In genomic region chr17:38871247-38871991, GRCh38 we compare ENCODE assay signal across 8 cellular contexts. TPM values are rescaled to one million over a fixed set of nuclear protein-coding genes. Genes with fewer than 3 reads are reported as not detected.
DNase-seq lines count a peak whose midpoint lies in the region; ATAC-seq and TF ChIP-seq lines count a peak whose summit lies in the region.

No MANE protein-coding gene starts in this region.

- H2AFZ ChIP-seq in fibroblast of lung (ENCODE audit: low read length) = no peak overlapping the region
- peak overlapping the region; percentile 94 for H2AFZ ChIP-seq in neuronal stem cell (ENCODE audit: low read length)

- no CpG with 5 or more reads among the region's 11 CpGs for WGBS in neuronal stem cell (ENCODE audit: extremely low coverage in 2 of 2, insufficient read length in 2 of 2, insufficient replicate concordance in 1 of 2), 2 donors
- WGBS in thyroid gland, 2 donors = 28 to 37% methylated on average over 11 of the region's 11 CpGs

- H3K9ac ChIP-seq in fibroblast of lung (ENCODE audit: insufficient read depth, low read length) (peak overlapping the region; percentile 61), neuronal stem cell (ENCODE audit: low read depth, low read length, poor library complexity) (no peak overlapping the region)

- peak; percentile 29 for TF ChIP-seq CTCF in GM13976 (IDR thresholded peaks at IDR 0.05; ENCODE audit: borderline replicate concordance, control extremely low read depth, extremely low read depth, insufficient read depth, missing control alignments)
- no peak for TF ChIP-seq CTCF in fibroblast of lung (conservative IDR thresholded peaks at IDR 0.05 in 1 of 2, IDR thresholded peaks at IDR 0.05 in 1 of 2; ENCODE audit: low read depth in 1 of 2, low read length in 2 of 2)
- no peak for TF ChIP-seq CTCF in thyroid gland (IDR thresholded peaks at IDR 0.05)

- peak overlapping the region; percentile 73 for H2AK5ac ChIP-seq in neuronal stem cell (ENCODE audit: low read depth, low read length)

- peak overlapping the region; percentile 99 for H3K4me2 ChIP-seq in fibroblast of lung (ENCODE audit: extremely low read depth, insufficient read depth, low read length)
- peak overlapping the region; percentile 89 for H3K4me2 ChIP-seq in neuronal stem cell (ENCODE audit: insufficient read depth, low read length, poor library complexity, severe bottlenecking)

- intact Hi-C loops in thyroid gland (cut with DNase I) = no loop called here

- H3K14ac ChIP-seq in neuronal stem cell (ENCODE audit: low read length) = no peak overlapping the region

- no peak overlapping the region for H3K4ac ChIP-seq in neuronal stem cell (ENCODE audit: low read length)

- no peak overlapping the region for H2BK15ac ChIP-seq in neuronal stem cell (ENCODE audit: low read length)

- peaks cover 6% of the 10 kb centered on the region for H4K20me1 ChIP-seq in fibroblast of lung (ENCODE audit: control insufficient read depth, extremely low read depth, insufficient read depth, low read length)

- no peak overlapping the region for H3K18ac ChIP-seq in neuronal stem cell (ENCODE audit: low read length)

- no peaks in the 10 kb centered on the region for H3K27me3 ChIP-seq in fibroblast of lung (ENCODE audit: control insufficient read depth, insufficient read depth, low read length)
- H3K27me3 ChIP-seq in neuronal stem cell (ENCODE audit: control insufficient read depth in 3 of 3, insufficient read depth in 3 of 3, low read depth in 1 of 3, low read length in 3 of 3) = no peaks in the 10 kb centered on the region
- no peaks in the 10 kb centered on the region for H3K27me3 ChIP-seq in thyroid gland

- H3K4me3 ChIP-seq in fibroblast of lung (replicated peaks in 1 of 4; ENCODE audit: control extremely low read depth in 1 of 4, insufficient read depth in 1 of 4, low read depth in 3 of 4, low read length in 4 of 4) (peak overlapping the region; percentile 79 to 99 (median 90)), neuronal stem cell (ENCODE audit: low read length in 2 of 2) (peak overlapping the region; percentile 92 to 98), thyroid gland (replicated peaks in 1 of 3) (peak overlapping the region in 2 of 3 donors; percentile 87 to 99)

- TF ChIP-seq POLR2A in thyroid gland (IDR thresholded peaks at IDR 0.05) = peak in 1 of 2 donors; percentile 7

- no peak overlapping the region for H2BK12ac ChIP-seq in neuronal stem cell (ENCODE audit: low read length)

- H3K79me1 ChIP-seq in neuronal stem cell (ENCODE audit: low read depth, low read length) = peaks cover 13% of the 10 kb centered on the region

- H2BK5ac ChIP-seq in neuronal stem cell (ENCODE audit: low read length) = no peak overlapping the region

- H4K8ac ChIP-seq in neuronal stem cell (ENCODE audit: low read depth, low read length) = no peak overlapping the region

- H4K91ac ChIP-seq in neuronal stem cell (ENCODE audit: low read depth, low read length, poor library complexity) = no peak overlapping the region

- H3K79me2 ChIP-seq in fibroblast of lung (ENCODE audit: control insufficient read depth, insufficient read depth, low read length) = peaks cover 63% of the 10 kb centered on the region

- peaks cover 10% of the 10 kb centered on the region for H3K36me3 ChIP-seq in fibroblast of lung (ENCODE audit: control insufficient read depth, insufficient read depth, low read length)
- peaks cover 0 to 8% of the 10 kb centered on the region in 2 donors for H3K36me3 ChIP-seq in neuronal stem cell (replicated peaks in 1 of 2; ENCODE audit: control insufficient read depth in 2 of 2, insufficient read depth in 2 of 2, low read length in 2 of 2)
- H3K36me3 ChIP-seq in thyroid gland = no peaks in the 10 kb centered on the region

- in situ Hi-C loops in GM13976 (cut with MboI; ENCODE audit: low sequenced_read_pairs, unreplicated experiment) = no loop called here

- H3K9me3 ChIP-seq in fibroblast of lung (ENCODE audit: control insufficient read depth, insufficient read depth, low read depth, low read length) = no peaks in the 10 kb centered on the region
- no peaks in the 10 kb centered on the region for H3K9me3 ChIP-seq in neuronal stem cell (replicated peaks in 1 of 2; ENCODE audit: control insufficient read depth in 2 of 2, insufficient read depth in 1 of 2, low read depth in 1 of 2, low read length in 2 of 2)
- H3K9me3 ChIP-seq in thyroid gland = no peaks in the 10 kb centered on the region

- peaks cover 33% of the 10 kb centered on the region for H3K4me1 ChIP-seq in fibroblast of lung (ENCODE audit: control insufficient read depth, extremely low read depth, insufficient read depth, low read length)
- peaks cover 18 to 19% of the 10 kb centered on the region in 2 donors for H3K4me1 ChIP-seq in neuronal stem cell (ENCODE audit: control insufficient read depth in 2 of 2, insufficient read depth in 1 of 2, low read depth in 1 of 2, low read length in 2 of 2)
- H3K4me1 ChIP-seq in thyroid gland = peaks cover 40 to 60% of the 10 kb centered on the region in 2 donors

- DNase-seq in GM13976 (ENCODE audit: low spot score) = peak; percentile 70
- DNase-seq in NOMO-1 treated with dmso at 0.1 percent for 144 hours (lab: John Stamatoyannopoulos, UW; ENCODE audit: unreplicated experiment) = peak; percentile 84
- DNase-seq in activated T-cell treated with anti-CD3 and anti-CD28 coated beads, Interleukin-2, amount 50 U/mL, for 1 hour = peak; percentile 72
- DNase-seq in fibroblast of lung (ENCODE audit: low read depth in 2 of 2) = peak; percentile 71 to 83
- DNase-seq in neuronal stem cell (ENCODE audit: low spot score) = no peak
- peak; percentile 43 to 47 for DNase-seq in thyroid gland
- DNase-seq in D341Med (ENCODE audit: low spot score) = no peak

- no peak overlapping the region for H2BK120ac ChIP-seq in neuronal stem cell (ENCODE audit: low read depth, low read length)

- ATAC-seq in HG02759 (IDR thresholded peaks at IDR 0.05; ENCODE audit: unreplicated experiment) = no peak

- peak overlapping the region; percentile 73 for H3K27ac ChIP-seq in fibroblast of lung (ENCODE audit: insufficient read depth, low read length)
- H3K27ac ChIP-seq in neuronal stem cell (replicated peaks; ENCODE audit: low read length) = no peak overlapping the region
- H3K27ac ChIP-seq in thyroid gland = peak overlapping the region; percentile 92 to 98 (median 95)

- no peak overlapping the region for H3K23ac ChIP-seq in neuronal stem cell (ENCODE audit: low read depth, low read length, poor library complexity)

RNA-seq across cellular contexts. Expression of gene LASP1, which starts 1.6 kb away (rescaled TPM):
- total RNA-seq in fibroblast of lung (58.8 and 79.8 TPM in 2 replicates), thyroid gland (10 to 100 TPM; 69.3 to 77.5 (median 71.1) TPM)
- 159 and 208 TPM in 2 replicates for polyA plus RNA-seq in fibroblast of lung
- 269 and 385 TPM in 2 replicates for polyA plus RNA-seq in fibroblast of lung (2012)
- 446 and 572 TPM in 2 replicates for polyA minus RNA-seq in fibroblast of lung (ENCODE audit: low replicate concordance)
- polyA plus RNA-seq in neuronal stem cell (2013, experiment 1 of 2) = 77.5 TPM
- 79.6 TPM for polyA plus RNA-seq in neuronal stem cell (2013, experiment 2 of 2)

RNA-seq across cellular contexts. Expression of gene RPL23, which starts 17.9 kb away (rescaled TPM):
- total RNA-seq in fibroblast of lung (1,552 and 2,520 TPM in 2 replicates), thyroid gland (1,000 to 10,000 TPM; 1,055 to 2,735 (median 1,279) TPM)
- polyA plus RNA-seq in fibroblast of lung = 2,492 and 2,693 TPM in 2 replicates
- 1,846 and 2,298 TPM in 2 replicates for polyA plus RNA-seq in fibroblast of lung (2012)
- polyA minus RNA-seq in fibroblast of lung (ENCODE audit: low replicate concordance) = 52.1 and 69.4 TPM in 2 replicates
- 5,636 TPM for polyA plus RNA-seq in neuronal stem cell (2013, experiment 1 of 2)
- polyA plus RNA-seq in neuronal stem cell (2013, experiment 2 of 2) = 5,601 TPM

RNA-seq across cellular contexts. Expression of gene CWC25, which starts 46.3 kb away (rescaled TPM):
- total RNA-seq in fibroblast of lung (9.8 and 10.9 TPM in 2 replicates), thyroid gland (10 to 100 TPM; 19.0 to 26.8 (median 22.1) TPM)
- polyA plus RNA-seq in fibroblast of lung = 14.4 and 15.6 TPM in 2 replicates
- polyA plus RNA-seq in fibroblast of lung (2012) = 12.4 and 14.6 TPM in 2 replicates
- polyA minus RNA-seq in fibroblast of lung (ENCODE audit: low replicate concordance) = 3.6 and 5.9 TPM in 2 replicates
- polyA plus RNA-seq in neuronal stem cell (2013, experiment 1 of 2) = 17.2 TPM
- 18.3 TPM for polyA plus RNA-seq in neuronal stem cell (2013, experiment 2 of 2)

Comparison
In these comparisons a context has a peak if more than half of its experiments do, and no peak if none do; other contexts are left out.
1. DNase-seq: peak in GM13976 (single experiment), NOMO-1 treated with dmso at 0.1 percent for 144 hours (single experiment), activated T-cell treated with anti-CD3 and anti-CD28 coated beads, Interleukin-2, amount 50 U/mL, for 1 hour (single experiment), fibroblast of lung (2 of 2) and thyroid gland (2 of 2); none in neuronal stem cell (single experiment) and D341Med (single experiment).
2. Peak in every context shown above with its lines, with median percentiles within 50 percentile points of each other: H3K4me3 ChIP-seq.